Comparison of ENCODE assay signal across 21 cellular contexts in genomic region chr13:45316210-45316799, GRCh38. TPM values are rescaled to one million over a fixed set of nuclear protein-coding genes. Genes with fewer than 3 reads are reported as not detected.
A peak's percentile ranks its signal among the peaks of the same experiment; 100 is the strongest.
DNase-seq lines count a peak whose midpoint lies in the region; ATAC-seq, FAIRE-seq and TF ChIP-seq lines count a peak whose summit lies in the region.
"Had no signal": no experiment of that assay in that cellular context is flagged by ENCODE, and none has a peak within 500 bp of the region (broad histone marks: within the 10 kb centered on the region; RNA-seq: fewer than 3 reads in every experiment).

No MANE protein-coding gene starts in this region.

- no peaks in the 10 kb centered on the region for H3K36me3 ChIP-seq in pancreas
- H3K36me3 ChIP-seq: MG63, SJSA1 had no signal

- H3K4me1 Mint-ChIP-seq in stimulated activated memory B cell treated with anti-CD40 and anti-IgM and Interleukin-4, amounts not matched to agents 10 μg/mL and 1 μg/mL and 100 μg/mL, for 72 hours: peaks cover 14% of the 10 kb centered on the region

- peak overlapping the region in 2 of 4 donors; percentile 37 to 75 for H3K27ac ChIP-seq in pancreas
- H3K27ac ChIP-seq: SJSA1 had no signal

- FAIRE-seq in RCC 7860 (lab: Jason Lieb, UNC) (peak; percentile 55), pancreas (lab: Jason Lieb, UNC) (no peak)
- FAIRE-seq: astrocyte, endometrium had no signal

- peaks cover 5% of the 10 kb centered on the region for H3K27me3 Mint-ChIP-seq in stimulated activated memory B cell treated with anti-CD40 and anti-IgM and Interleukin-4, amounts not matched to agents 10 μg/mL and 1 μg/mL and 100 μg/mL, for 72 hours
- H3K27me3 Mint-ChIP-seq: activated naive CD4-positive, alpha-beta T cell treated with anti-CD3 and anti-CD28 coated beads, Interleukin-2, amount 50 U/mL, for 24 hours had no signal

- no peaks in the 10 kb centered on the region for H3K9me3 ChIP-seq in pancreas
- H3K9me3 ChIP-seq: MG63, SJSA1 had no signal

- no peak overlapping the region for H3K27ac Mint-ChIP-seq in stimulated activated memory B cell treated with anti-CD40 and anti-IgM and Interleukin-4, amounts not matched to agents 10 μg/mL and 1 μg/mL and 100 μg/mL, for 72 hours
- H3K27ac Mint-ChIP-seq: activated naive CD4-positive, alpha-beta T cell treated with anti-CD3 and anti-CD28 coated beads, Interleukin-2, amount 50 U/mL, for 24 hours; mesothelial cell of epicardium had no signal

- WGBS in pancreas, 2 donors: 9 to 11% methylated on average over 7 of the region's 7 CpGs

- H3K4me3 Mint-ChIP-seq in stimulated activated memory B cell treated with anti-CD40 and anti-IgM and Interleukin-4, amounts not matched to agents 10 μg/mL and 1 μg/mL and 100 μg/mL, for 72 hours: no peak overlapping the region
- H3K4me3 Mint-ChIP-seq: activated naive CD4-positive, alpha-beta T cell treated with anti-CD3 and anti-CD28 coated beads, Interleukin-2, amount 50 U/mL, for 24 hours; mesothelial cell of epicardium had no signal

- no peaks in the 10 kb centered on the region for H3K27me3 ChIP-seq in pancreas
- H3K27me3 ChIP-seq: MG63, SJSA1 had no signal

- peak overlapping the region in 2 of 4 donors; percentile 26 to 29 for H3K4me3 ChIP-seq in pancreas
- H3K4me3 ChIP-seq: MG63, SJSA1 had no signal

- ATAC-seq in pancreas: peak; percentile 71 to 85 (median 80)
- no peak for ATAC-seq in stimulated activated memory B cell treated with anti-CD40 and anti-IgM and Interleukin-4, amounts not matched to agents 10 μg/mL and 1 μg/mL and 100 μg/mL, for 72 hours
- ATAC-seq: activated CD4-positive, CD25-positive, alpha-beta regulatory T cell treated with anti-CD3 and anti-CD28 coated beads, Interleukin-2, amount 50 U/mL, for 24 hours; HCT116 had no signal

- no peaks in the 10 kb centered on the region for H3K9me3 Mint-ChIP-seq in stimulated activated memory B cell treated with anti-CD40 and anti-IgM and Interleukin-4, amounts not matched to agents 10 μg/mL and 1 μg/mL and 100 μg/mL, for 72 hours
- H3K9me3 Mint-ChIP-seq: activated naive CD4-positive, alpha-beta T cell treated with anti-CD3 and anti-CD28 coated beads, Interleukin-2, amount 50 U/mL, for 24 hours; mesothelial cell of epicardium had no signal

- no peak for TF ChIP-seq CTCF in pancreas (IDR thresholded peaks at IDR 0.05)

- intact Hi-C loops in pancreas (cut with DNase I): no loop called here

- H3K4me1 ChIP-seq in pancreas: peaks cover 0 to 14% (median 5%) of the 10 kb centered on the region in 3 donors
- H3K4me1 ChIP-seq: SJSA1 had no signal

- DNase-seq in DMS53 treated with DMSO at 0.1 percent for 48 hours (lab: John Stamatoyannopoulos, UW; ENCODE audit: unreplicated experiment) (peak; percentile 34), RCC 7860 (ENCODE audit: low spot score) (peak; percentile 30), glomerular visceral epithelial cell (ENCODE audit: extremely low spot score) (peak; percentile 37), pancreas (no peak), SIG-M5 treated with dmso at 0.1 percent for 504 hours (lab: John Stamatoyannopoulos, UW; ENCODE audit: unreplicated experiment) (no peak), NCI-H345 treated with DMSO at 0.1 percent for 48 hours (lab: John Stamatoyannopoulos, UW; ENCODE audit: unreplicated experiment) (no peak)
- DNase-seq: activated T-cell treated with anti-CD3 and anti-CD28 coated beads, Interleukin-2, amount 50 U/mL, for 48 hours; COR-L47; hippocampal formation; islet precursor cell; NCI-H146; NCI-H774 had no signal

- no peaks in the 10 kb centered on the region for H3K36me3 Mint-ChIP-seq in stimulated activated memory B cell treated with anti-CD40 and anti-IgM and Interleukin-4, amounts not matched to agents 10 μg/mL and 1 μg/mL and 100 μg/mL, for 72 hours
- H3K36me3 Mint-ChIP-seq: activated naive CD4-positive, alpha-beta T cell treated with anti-CD3 and anti-CD28 coated beads, Interleukin-2, amount 50 U/mL, for 24 hours; mesothelial cell of epicardium had no signal

RNA-seq across cellular contexts. Expression of gene TPT1, which starts 24.7 kb away (rescaled TPM):
- total RNA-seq in pancreas: 1,000 to 10,000 TPM; 2,995 to 3,873 (median 3,563) TPM
- polyA plus RNA-seq in pancreas: 1,000 to 10,000 TPM; 3,587 to 4,358 TPM

Comparison
In these comparisons a context has a peak if more than half of its experiments do, and no peak if none do; other contexts are left out.
1. DNase-seq: peak in DMS53 treated with DMSO at 0.1 percent for 48 hours (single experiment), RCC 7860 (single experiment) and glomerular visceral epithelial cell (single experiment); none in pancreas (0 of 6), SIG-M5 treated with dmso at 0.1 percent for 504 hours (single experiment) and NCI-H345 treated with DMSO at 0.1 percent for 48 hours (single experiment).